Comparison of ENCODE assay signal across 18 cellular contexts in genomic region chr7:102413611-102414010, GRCh38. TPM values are rescaled to one million over a fixed set of nuclear protein-coding genes. Genes with fewer than 3 reads are reported as not detected.
"Had no signal": no experiment of that assay in that cellular context is flagged by ENCODE, and none has a peak within 500 bp of the region (broad histone marks: within the 10 kb centered on the region; RNA-seq: fewer than 3 reads in every experiment).

No MANE protein-coding gene starts in this region.

- H3K27ac ChIP-seq: esophagus muscularis mucosa, SK-N-MC, upper lobe of left lung had no signal

- ATAC-seq: left colon, mucosa of descending colon had no signal

- H3K9me3 ChIP-seq: esophagus muscularis mucosa, mucosa of descending colon, upper lobe of left lung had no signal

- DNase-seq: activated CD4-positive, alpha-beta T cell treated with anti-CD3 and anti-CD28 coated beads for 1 hour; activated naive CD4-positive, alpha-beta T cell treated with Interleukin-2 at 50 U/mL for 16 hours; left colon; mucosa of descending colon; stimulated activated CD4-positive, alpha-beta T cell treated with anti-CD3 and anti-CD28 coated beads, Interleukin-12 subunit alpha, Interleukin-12 subunit beta, amount 100 ng/mL, for 4 hours; stimulated activated naive CD4-positive, alpha-beta T cell; upper lobe of left lung had no signal

- H3K4me3 ChIP-seq: esophagus muscularis mucosa, mucosa of descending colon, SK-N-MC, upper lobe of left lung had no signal

- H3K27me3 ChIP-seq: dorsolateral prefrontal cortex, esophagus muscularis mucosa, upper lobe of left lung had no signal

RNA-seq across cellular contexts. Expression of gene SPDYE6, which starts 57.4 kb away (rescaled TPM):
- total RNA-seq: chondrocyte; esophagus muscularis mucosa; fibroblast of villous mesenchyme; left colon; lung microvascular endothelial cell; mucosa of descending colon; osteocyte; Right ventricle myocardium inferior; T-helper 1 cell treated with Interleukin-12 subunit alpha and Interleukin-12 subunit beta and Interleukin-4 antibody, amounts not matched to agents 30 ng/mL and 1 ng/mL, for 36 hours; temporal lobe; upper lobe of left lung had no signal
- polyA plus RNA-seq: neural cell had no signal
